27 cellular contexts compared by ENCODE assay signal in the genomic region with DNA sequence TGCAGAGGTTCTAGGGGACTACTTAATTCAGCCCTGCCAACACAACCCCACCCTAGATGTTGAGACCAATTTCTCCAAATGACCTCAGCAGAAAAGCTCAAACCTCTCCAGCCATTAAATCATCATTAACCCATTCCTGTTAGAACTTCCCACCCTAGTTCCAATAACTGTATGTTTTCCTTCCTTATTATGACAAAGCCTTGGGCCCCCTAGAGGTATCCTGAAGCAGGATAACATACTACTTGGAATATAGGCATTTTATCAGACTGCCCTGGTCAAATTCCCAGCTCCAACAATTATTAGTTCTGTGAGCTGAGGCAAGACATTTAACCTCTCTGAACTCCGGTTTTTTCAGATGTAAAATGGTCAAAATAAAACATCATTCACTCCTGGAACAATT.
A peak's percentile ranks its signal among the peaks of the same experiment; 100 is the strongest.
DNase-seq lines count a peak whose midpoint lies in the region; ATAC-seq and TF ChIP-seq lines count a peak whose summit lies in the region.
"Had no signal": no experiment of that assay in that cellular context is flagged by ENCODE, and none has a peak within 500 bp of the region (broad histone marks: within the 10 kb centered on the region; RNA-seq: fewer than 3 reads in every experiment).

No MANE protein-coding gene starts in this region.

- H3K36me3 ChIP-seq in A673 (ENCODE audit: insufficient read depth, low read length, poor library complexity, severe bottlenecking) = no peaks in the 10 kb centered on the region
- no peaks in the 10 kb centered on the region for H3K36me3 ChIP-seq in GM23338 (ENCODE audit: insufficient read depth)
- no peaks in the 10 kb centered on the region for H3K36me3 ChIP-seq in RWPE2 (ENCODE audit: low read depth)
- H3K36me3 ChIP-seq: suprapubic skin had no signal

- no peaks in the 10 kb centered on the region for H3F3A ChIP-seq in GM23338 (replicated peaks; ENCODE audit: low read depth)

- H3K4me1 ChIP-seq in A673 (ENCODE audit: insufficient read depth, low read length, poor library complexity, severe bottlenecking) (no peaks in the 10 kb centered on the region), GM23338 (ENCODE audit: insufficient read depth) (no peaks in the 10 kb centered on the region), RWPE2 (ENCODE audit: insufficient read depth, poor library complexity, severe bottlenecking) (no peaks in the 10 kb centered on the region), foreskin keratinocyte (no peaks in the 10 kb centered on the region)
- H3K4me1 ChIP-seq: suprapubic skin had no signal

- H3K36me3 Mint-ChIP-seq in GM23338 (ENCODE audit: low read depth) = no peaks in the 10 kb centered on the region
- H3K36me3 Mint-ChIP-seq: activated CD8-positive, alpha-beta memory T cell treated with anti-CD3 and anti-CD28 coated beads, Interleukin-2, amount 10 ng/mL, durations not matched to agents 7 days and 5 days; activated naive CD4-positive, alpha-beta T cell treated with anti-CD3 and anti-CD28 coated beads, Interleukin-2, amount 10 ng/mL, durations not matched to agents 7 days and 5 days; CD4-positive, CD25-positive, alpha-beta regulatory T cell; immature natural killer cell had no signal

- H3K9me2 ChIP-seq in GM23338 (ENCODE audit: insufficient read depth) = no peaks in the 10 kb centered on the region

- no peaks in the 10 kb centered on the region for H3K27me3 Mint-ChIP-seq in GM23338 (ENCODE audit: insufficient read depth, low read depth, poor library complexity)
- H3K27me3 Mint-ChIP-seq: activated CD4-positive, alpha-beta T cell treated with anti-CD3 and anti-CD28 coated beads, Interleukin-2, amount 10 ng/mL, durations not matched to agents 7 days and 5 days; activated CD8-positive, alpha-beta memory T cell treated with anti-CD3 and anti-CD28 coated beads, Interleukin-2, amount 10 ng/mL, durations not matched to agents 7 days and 5 days; activated naive CD4-positive, alpha-beta T cell treated with anti-CD3 and anti-CD28 coated beads, Interleukin-2, amount 10 ng/mL, durations not matched to agents 7 days and 5 days; CD4-positive, CD25-positive, alpha-beta regulatory T cell had no signal

- peak; percentile 33; the same call in 1 of the 3 replicates for ATAC-seq in GM23338
- ATAC-seq in RWPE2 (ENCODE audit: low read depth) = no peak
- ATAC-seq in foreskin keratinocyte = no peak
- ATAC-seq: activated CD8-positive, alpha-beta memory T cell treated with anti-CD3 and anti-CD28 coated beads, Interleukin-2, amount 10 ng/mL, durations not matched to agents 7 days and 5 days; left lobe of liver had no signal

- DNase-seq in A673 (ENCODE audit: low spot score) = no peak
- DNase-seq in GM23338 (ENCODE audit: low spot score) = peak; percentile 16
- DNase-seq in RWPE2 (ENCODE audit: low spot score) = no peak
- DNase-seq in foreskin keratinocyte = no peak
- no peak for DNase-seq in activated CD4-positive, alpha-beta T cell treated with anti-CD3 and anti-CD28 coated beads for 1 hour
- no peak for DNase-seq in NCI-H128 (lab: John Stamatoyannopoulos, UW; ENCODE audit: unreplicated experiment)
- no peak for DNase-seq in Kasumi-1 (lab: John Stamatoyannopoulos, UW)
- DNase-seq in EL = no peak
- DNase-seq: activated CD4-positive, alpha-beta T cell treated with anti-CD3 and anti-CD28 coated beads, Interleukin-2, amount 10 ng/mL, durations not matched to agents 7 days and 5 days; activated CD8-positive, alpha-beta memory T cell treated with anti-CD3 and anti-CD28 coated beads, Interleukin-2, amount 10 ng/mL, durations not matched to agents 7 days and 5 days; activated naive CD4-positive, alpha-beta T cell treated with anti-CD3 and anti-CD28 coated beads, Interleukin-2, amount 10 ng/mL, durations not matched to agents 7 days and 5 days; amygdala; caudate nucleus; CD4-positive, CD25-positive, alpha-beta regulatory T cell; DMS 273 treated with DMSO at 0.1 percent for 48 hours; GM23248; hippocampal formation; immature natural killer cell; KBM-7; mesendoderm; NCI-H2171 treated with DMSO at 0.1 percent for 48 hours; NCI-H526; small intestine; stimulated activated CD4-positive, alpha-beta T cell treated with anti-CD3 and anti-CD28 coated beads, Interleukin-2, amount 100 ng/mL, for 24 hours had no signal

- H3K9me3 Mint-ChIP-seq in GM23338 = no peaks in the 10 kb centered on the region

- no peak overlapping the region for H3K4me3 Mint-ChIP-seq in GM23338
- H3K4me3 Mint-ChIP-seq: activated CD4-positive, alpha-beta T cell treated with anti-CD3 and anti-CD28 coated beads, Interleukin-2, amount 10 ng/mL, durations not matched to agents 7 days and 5 days; activated CD8-positive, alpha-beta memory T cell treated with anti-CD3 and anti-CD28 coated beads, Interleukin-2, amount 10 ng/mL, durations not matched to agents 7 days and 5 days; activated naive CD4-positive, alpha-beta T cell treated with anti-CD3 and anti-CD28 coated beads, Interleukin-2, amount 10 ng/mL, durations not matched to agents 7 days and 5 days; CD4-positive, CD25-positive, alpha-beta regulatory T cell; immature natural killer cell had no signal

- CTCF ChIA-PET in A673 (lab: Charles Lee) = interaction anchor here (0.6 kb wide), 1 partner anchor 145 kb away, joined by 3 read pairs; no protein-coding TSS in a partner anchor

- TF ChIP-seq CTCF in A673 (conservative IDR thresholded peaks at IDR 0.05; ENCODE audit: low read depth, low read length) = peak; percentile 24; the same call in 1 of the 2 replicates
- TF ChIP-seq CTCF in GM23338 (conservative IDR thresholded peaks at IDR 0.05; ENCODE audit: low read depth in 2 of 2) = peak; percentile 38 to 51; a peak in 3 of 4 replicates
- TF ChIP-seq CTCF in RWPE2 (IDR thresholded peaks at IDR 0.05; ENCODE audit: poor library complexity, severe bottlenecking) = peak; percentile 23
- peak; percentile 36 for TF ChIP-seq CTCF in foreskin keratinocyte (conservative IDR thresholded peaks at IDR 0.05)

- POLR2A ChIA-PET in A673 (lab: Charles Lee; ENCODE audit: low non-redundant PET) = no interaction called here

- H3K27ac ChIP-seq in A673 (ENCODE audit: low read depth, low read length, poor library complexity, severe bottlenecking) = no peak overlapping the region
- no peak overlapping the region for H3K27ac ChIP-seq in GM23338 (ENCODE audit: low read depth)
- no peak overlapping the region for H3K27ac ChIP-seq in RWPE2 (ENCODE audit: poor library complexity, severe bottlenecking)
- no peak overlapping the region for H3K27ac ChIP-seq in foreskin keratinocyte
- H3K27ac ChIP-seq: GM23248, suprapubic skin, VCaP had no signal

- no peaks in the 10 kb centered on the region for H3K9me3 ChIP-seq in A673 (ENCODE audit: low read depth, low read length, poor library complexity, severe bottlenecking)
- no peaks in the 10 kb centered on the region for H3K9me3 ChIP-seq in RWPE2 (ENCODE audit: severe bottlenecking)
- H3K9me3 ChIP-seq: suprapubic skin had no signal

- no peaks in the 10 kb centered on the region for H3K79me2 ChIP-seq in GM23338 (replicated peaks; ENCODE audit: insufficient read depth)

- intact Hi-C loops in A673 (cut with micrococcal nuclease; ENCODE audit: unreplicated experiment) = no loop called here

- H3K4me2 ChIP-seq in GM23338 = no peak overlapping the region

- peak overlapping the region; percentile 52; the same call in 1 of the 2 replicates for H2AFZ ChIP-seq in GM23338
- H2AFZ ChIP-seq: GM23248 had no signal

- BruUV-seq in A673 (replicated peaks; lab: Mats Ljungman, UMichigan) = no TSS peak

- H3K4me1 Mint-ChIP-seq in GM23338 = peaks cover 8% of the 10 kb centered on the region; the same call in 2 of the 3 replicates
- H3K4me1 Mint-ChIP-seq: activated CD4-positive, alpha-beta T cell treated with anti-CD3 and anti-CD28 coated beads, Interleukin-2, amount 10 ng/mL, durations not matched to agents 7 days and 5 days; activated CD8-positive, alpha-beta memory T cell treated with anti-CD3 and anti-CD28 coated beads, Interleukin-2, amount 10 ng/mL, durations not matched to agents 7 days and 5 days; activated naive CD4-positive, alpha-beta T cell treated with anti-CD3 and anti-CD28 coated beads, Interleukin-2, amount 10 ng/mL, durations not matched to agents 7 days and 5 days; CD4-positive, CD25-positive, alpha-beta regulatory T cell; immature natural killer cell had no signal

- no peak overlapping the region for H3K27ac Mint-ChIP-seq in GM23338
- H3K27ac Mint-ChIP-seq: activated CD4-positive, alpha-beta T cell treated with anti-CD3 and anti-CD28 coated beads, Interleukin-2, amount 10 ng/mL, durations not matched to agents 7 days and 5 days; activated CD8-positive, alpha-beta memory T cell treated with anti-CD3 and anti-CD28 coated beads, Interleukin-2, amount 10 ng/mL, durations not matched to agents 7 days and 5 days; activated naive CD4-positive, alpha-beta T cell treated with anti-CD3 and anti-CD28 coated beads, Interleukin-2, amount 10 ng/mL, durations not matched to agents 7 days and 5 days; CD4-positive, CD25-positive, alpha-beta regulatory T cell; immature natural killer cell had no signal

- H4K20me1 ChIP-seq in GM23338 (replicated peaks; ENCODE audit: insufficient read depth) = no peaks in the 10 kb centered on the region

- peaks cover 85% of the 10 kb centered on the region for H3K27me3 ChIP-seq in A673 (replicated peaks; ENCODE audit: insufficient read depth, low read depth, low read length, poor library complexity)
- H3K27me3 ChIP-seq in GM23338 (ENCODE audit: insufficient read depth) = no peaks in the 10 kb centered on the region
- H3K27me3 ChIP-seq in RWPE2 (ENCODE audit: insufficient read depth, poor library complexity, severe bottlenecking) = no peaks in the 10 kb centered on the region
- no peaks in the 10 kb centered on the region for H3K27me3 ChIP-seq in foreskin keratinocyte
- H3K27me3 ChIP-seq: suprapubic skin had no signal

- H3K4me3 ChIP-seq in A673 (ENCODE audit: low read depth, low read length, poor library complexity, severe bottlenecking) = no peak overlapping the region
- no peak overlapping the region for H3K4me3 ChIP-seq in GM23338
- H3K4me3 ChIP-seq in RWPE2 (ENCODE audit: severe bottlenecking) = no peak overlapping the region
- H3K4me3 ChIP-seq: GM23248, suprapubic skin had no signal

TF ChIP-seq in GM23338, 12 proteins besides CTCF, POLR2A, EP300 and RAD21 (continues in another document):
- TF ChIP-seq ZNF114 (CRISPR knock-in tag; IDR thresholded peaks at IDR 0.05) = no peak
